Comparison of ENCODE assay signal across 28 cellular contexts in genomic region chr9:74979844-74980243, GRCh38.
"Had no signal": no experiment of that assay in that cellular context is flagged by ENCODE, and none has a peak within 500 bp of the region (broad histone marks: within the 10 kb centered on the region; RNA-seq: fewer than 3 reads in every experiment).

No MANE protein-coding gene starts in this region.

- H2AFZ ChIP-seq: hepatocyte had no signal

- H3K9me3 ChIP-seq: colonic mucosa, gastrocnemius medialis had no signal

- ATAC-seq: effector memory CD8-positive, alpha-beta T cell; esophagus mucosa; foreskin keratinocyte; gastrocnemius medialis; gastroesophageal sphincter; heart left ventricle; heart right ventricle had no signal

- H3K27ac ChIP-seq: colonic mucosa, coronary artery, dorsolateral prefrontal cortex, epithelial cell of prostate, esophagus muscularis mucosa, esophagus squamous epithelium, foreskin keratinocyte, gastrocnemius medialis, gastroesophageal sphincter, heart left ventricle, heart right ventricle, hepatocyte had no signal

- H3K36me3 ChIP-seq: colonic mucosa, gastrocnemius medialis had no signal

- H3K27me3 ChIP-seq: colonic mucosa, dorsolateral prefrontal cortex, esophagus muscularis mucosa, esophagus squamous epithelium, foreskin keratinocyte, gastrocnemius medialis, gastroesophageal sphincter, heart left ventricle, heart right ventricle, hepatocyte had no signal

- H3K4me1 ChIP-seq: colonic mucosa, esophagus muscularis mucosa, esophagus squamous epithelium, foreskin keratinocyte, gastrocnemius medialis, gastroesophageal sphincter, heart left ventricle, heart right ventricle had no signal

- FAIRE-seq: endometrium, endothelial cell of umbilical vein, frontal cortex had no signal

- H3K79me2 ChIP-seq: hepatocyte had no signal

- H3K4me3 ChIP-seq: colonic mucosa, coronary artery, dorsolateral prefrontal cortex, esophagus muscularis mucosa, esophagus squamous epithelium, gastrocnemius medialis, gastroesophageal sphincter, heart left ventricle, heart right ventricle, hepatocyte had no signal

- DNase-seq: colonic mucosa; cortex of kidney; dermis blood vessel endothelial cell; dorsolateral prefrontal cortex; effector CD4-positive, alpha-beta T cell; effector CD8-positive, alpha-beta T cell; effector memory CD4-positive, alpha-beta T cell; effector memory CD8-positive, alpha-beta T cell; endodermal cell; erythroblast; esophagus squamous epithelium; foreskin fibroblast; foreskin keratinocyte; foreskin melanocyte; gastrocnemius medialis; glutamatergic neuron; head of caudate nucleus; heart left ventricle; heart right ventricle had no signal

- H3K4me2 ChIP-seq: hepatocyte had no signal
